In genomic region chr1:43293896-43294760, GRCh38 we compare ENCODE assay signal across 8 cellular contexts. TPM values are rescaled to one million over a fixed set of nuclear protein-coding genes. Genes with fewer than 3 reads are reported as not detected.
A peak's percentile ranks its signal among the peaks of the same experiment; 100 is the strongest.
DNase-seq lines count a peak whose midpoint lies in the region; ATAC-seq and TF ChIP-seq lines count a peak whose summit lies in the region.
"Had no signal": no experiment of that assay in that cellular context is flagged by ENCODE, and none has a peak within 500 bp of the region (broad histone marks: within the 10 kb centered on the region; RNA-seq: fewer than 3 reads in every experiment).

No MANE protein-coding gene starts in this region.

- H3K27me3 Mint-ChIP-seq in Calu3 (ENCODE audit: unreplicated experiment): no peaks in the 10 kb centered on the region

- WGBS in esophagus squamous epithelium, 2 donors: 68 to 69% methylated on average over 7 of the region's 7 CpGs

- H3K36me3 ChIP-seq in esophagus squamous epithelium: no peaks in the 10 kb centered on the region
- H3K36me3 ChIP-seq: WERI-Rb-1 had no signal

- no peaks in the 10 kb centered on the region for H3K4me1 Mint-ChIP-seq in Calu3 (ENCODE audit: low read depth, unreplicated experiment)

- BruUV-seq in Calu3 (replicated peaks; lab: Mats Ljungman, UMichigan): no TSS peak

- H3K9me3 Mint-ChIP-seq in Calu3 (ENCODE audit: low read depth, unreplicated experiment): no peaks in the 10 kb centered on the region

- no peak for ATAC-seq in GM21737 (IDR thresholded peaks at IDR 0.05; ENCODE audit: unreplicated experiment)

- intact Hi-C loops in esophagus squamous epithelium (cut with DNase I): no loop called here
- intact Hi-C loops in Calu3 (cut with micrococcal nuclease; ENCODE audit: unreplicated experiment): no loop called here

- no peaks in the 10 kb centered on the region for H3K36me3 Mint-ChIP-seq in Calu3 (ENCODE audit: insufficient read depth, unreplicated experiment)

- no peak overlapping the region for H3K4me3 Mint-ChIP-seq in Calu3 (ENCODE audit: low read depth, unreplicated experiment)

- H3K27ac ChIP-seq in esophagus squamous epithelium: peak overlapping the region; percentile 31 to 86 (median 84)
- H3K27ac ChIP-seq: hepatocyte, WERI-Rb-1 had no signal

- H3K27ac Mint-ChIP-seq in Calu3 (ENCODE audit: unreplicated experiment): no peak overlapping the region

- H3K27me3 ChIP-seq in esophagus squamous epithelium: no peaks in the 10 kb centered on the region
- H3K27me3 ChIP-seq: hepatocyte had no signal

- DNase-seq in NCI-H526 treated with DMSO at 0.1 percent for 48 hours (lab: John Stamatoyannopoulos, UW) (peak; percentile 41), esophagus squamous epithelium (lab: John Stamatoyannopoulos, UW) (no peak), skeletal muscle cell (ENCODE audit: low read depth) (peak; percentile 17), Calu3 (no peak)
- DNase-seq in activated effector memory CD4-positive, alpha-beta T cell treated with anti-CD3 and anti-CD28 coated beads, Interleukin-2, amount 50 U/mL, for 16 hours: no peak
- DNase-seq: WERI-Rb-1 had no signal

- CTCF ChIA-PET in Calu3 (lab: Charles Lee): interaction anchor here (2.0 kb wide), 1 partner anchor 9 kb away, joined by 11 read pairs; the partner anchor contains the start of gene C1orf210

- H3K4me3 ChIP-seq in esophagus squamous epithelium (no peak overlapping the region), skeletal muscle cell (ENCODE audit: low read depth, low read length) (no peak overlapping the region)
- H3K4me3 ChIP-seq: hepatocyte had no signal

- no peak for TF ChIP-seq POLR2A in esophagus squamous epithelium (IDR thresholded peaks at IDR 0.05)

- H3K4me1 ChIP-seq in esophagus squamous epithelium: peaks cover 0 to 39% (median 20%) of the 10 kb centered on the region in 3 donors

- no peaks in the 10 kb centered on the region for H3K9me3 ChIP-seq in esophagus squamous epithelium

- TF ChIP-seq CTCF in esophagus squamous epithelium (IDR thresholded peaks at IDR 0.05): no peak
- no peak for TF ChIP-seq CTCF in Calu3 (IDR thresholded peaks at IDR 0.05; ENCODE audit: unreplicated experiment)

RNA-seq across cellular contexts. Expression of gene TIE1, which starts 6.7 kb away (rescaled TPM):
- total RNA-seq in esophagus squamous epithelium: 10 to 100 TPM in 1 of 4 donors, 1 to 10 TPM in 3; 3.1 to 16.6 (median 5.9) TPM
- not detected in 2 replicates for total RNA-seq in Calu3 (2022)

RNA-seq across cellular contexts. Expression of gene C1orf210, which starts 8.7 kb away (rescaled TPM):
- total RNA-seq in esophagus squamous epithelium (10 to 100 TPM in 2 of 4 donors, 1 to 10 TPM in 2; 7.9 to 16.2 (median 11.4) TPM), Calu3 (2022) (16.8 and 19.9 TPM in 2 replicates)

RNA-seq across cellular contexts. Expression of gene TMEM125, which starts 24.3 kb away (rescaled TPM):
- total RNA-seq in esophagus squamous epithelium (10 to 100 TPM in 2 of 4 donors, 1 to 10 TPM in 2; 4.2 to 15.5 (median 10.2) TPM), Calu3 (2022) (20.7 and 24.4 TPM in 2 replicates)

RNA-seq across cellular contexts. Expression of gene MPL, which starts 43.5 kb away (rescaled TPM):
- total RNA-seq in esophagus squamous epithelium: not detected
- total RNA-seq in Calu3 (2022): 0.52 and 0.73 TPM in 2 replicates
- total RNA-seq: hepatocyte had no signal

Comparison
In these comparisons a context has a peak if more than half of its experiments do, and no peak if none do; other contexts are left out.
1. DNase-seq: peak in NCI-H526 treated with DMSO at 0.1 percent for 48 hours (single experiment) and skeletal muscle cell (single experiment); none in esophagus squamous epithelium (single experiment), activated effector memory CD4-positive, alpha-beta T cell treated with anti-CD3 and anti-CD28 coated beads, Interleukin-2, amount 50 U/mL, for 16 hours (single experiment) and Calu3 (single experiment).